Comparison of ENCODE assay signal across 8 cellular contexts in genomic region chr11:62613275-62613864, GRCh38. TPM values are rescaled to one million over a fixed set of nuclear protein-coding genes. Genes with fewer than 3 reads are reported as not detected.
DNase-seq lines count a peak whose midpoint lies in the region; ATAC-seq, FAIRE-seq and TF ChIP-seq lines count a peak whose summit lies in the region.

No MANE protein-coding gene starts in this region.

- no peak overlapping the region for H3K4me3 ChIP-seq in K562
- no peak overlapping the region for H3K4me3 ChIP-seq in lung

- CTCF ChIA-PET in activated CD4-positive, alpha-beta T cell treated with anti-CD3 and anti-CD28 coated beads, Interleukin-2, amount 10 ng/mL, durations not matched to agents 7 days and 5 days (lab: Charles Lee), result interaction anchor here (0.9 to 1.6 kb wide), 7 partner anchors 8 to 268 kb away, joined by 3 to 5 read pairs (median 3); partner anchors contain the start of genes MTA2 and SLC3A2
- CTCF ChIA-PET in K562 (lab: Yijun Ruan, JAX; ENCODE audit: low intra/inter-chr PET ratio), result interaction anchor here (0.5 to 2.6 kb wide), 5 partner anchors 33 to 219 kb away, joined by 3 to 17 read pairs (median 3); partner anchors contain the start of gene GANAB

- H2AFZ ChIP-seq in K562 (ENCODE audit: low read depth, low read length), result no peak overlapping the region

- peaks cover 23% of the 10 kb centered on the region for H3K79me2 ChIP-seq in K562 (ENCODE audit: control insufficient read depth, insufficient read depth, low read length)

- H3K4me1 ChIP-seq in K562 (replicated peaks in 1 of 2; ENCODE audit: control insufficient read depth in 2 of 2, insufficient read depth in 2 of 2, low read length in 2 of 2), result peaks cover 29 to 65% of the 10 kb centered on the region in 2 experiments
- H3K4me1 ChIP-seq in lung (ENCODE audit: control insufficient read depth in 2 of 2, insufficient read depth in 2 of 2, low read length in 2 of 2), result peaks cover 0 to 6% of the 10 kb centered on the region in 2 donors

- 0 out of 2 replicates have a peak, but pooled peaks cover 5% of the 10 kb centered on the region for H4K20me1 ChIP-seq in K562 (replicated peaks; ENCODE audit: control insufficient read depth, insufficient read depth, low read length)

- H3K27ac ChIP-seq in K562 (ENCODE audit: extremely low read depth, low read depth, low read length), result peak overlapping the region; percentile 43; the same call in 2 of the 3 replicates
- H3K27ac ChIP-seq in lung (ENCODE audit: low read depth in 1 of 2, low read length in 1 of 2), result peak overlapping the region; percentile 89 to 90

- no peaks in the 10 kb centered on the region for H3K27me3 ChIP-seq in K562 (ENCODE audit: control insufficient read depth in 2 of 2, insufficient read depth in 2 of 2, low read length in 2 of 2)
- H3K27me3 ChIP-seq in lung (ENCODE audit: control insufficient read depth, insufficient read depth), result no peaks in the 10 kb centered on the region

- no TSS peak for BruUV-seq in K562 (replicated peaks; lab: Mats Ljungman, UMichigan)

- ATAC-seq in K562 (no peak), lung (ENCODE audit: insufficient read depth, low FRiP score) (no peak), GM21723 (IDR thresholded peaks at IDR 0.05; ENCODE audit: unreplicated experiment) (no peak)

- 71% methylated on average over 17 of the region's 23 CpGs for WGBS in K562 (ENCODE audit: insufficient coverage, low coverage, missing lambda C conversion rate)
- 67 to 78% methylated on average over 23 of the region's 23 CpGs for WGBS in lung, 2 donors

- in situ Hi-C loops in K562 (cut with MboI), result no loop called here

- peaks cover 47% of the 10 kb centered on the region for H3K4me1 Mint-ChIP-seq in activated CD4-positive, alpha-beta T cell treated with anti-CD3 and anti-CD28 coated beads, Interleukin-2, amount 10 ng/mL, durations not matched to agents 7 days and 5 days
- peaks cover 13% of the 10 kb centered on the region for H3K4me1 Mint-ChIP-seq in type B pancreatic cell (ENCODE audit: unreplicated experiment)

- no peaks in the 10 kb centered on the region for H3K9me3 Mint-ChIP-seq in activated CD4-positive, alpha-beta T cell treated with anti-CD3 and anti-CD28 coated beads, Interleukin-2, amount 10 ng/mL, durations not matched to agents 7 days and 5 days
- no peaks in the 10 kb centered on the region for H3K9me3 Mint-ChIP-seq in type B pancreatic cell

- H3K36me3 ChIP-seq in K562 (ENCODE audit: control insufficient read depth, insufficient read depth, low read length) (peaks cover 51% of the 10 kb centered on the region), lung (ENCODE audit: control insufficient read depth in 2 of 2, insufficient read depth in 2 of 2, low read length in 2 of 2) (peaks cover 0 to 20% of the 10 kb centered on the region in 2 donors)

- no peak overlapping the region for H3K4me2 ChIP-seq in K562 (ENCODE audit: insufficient read depth, low read length)

- TF ChIP-seq POLR2A in K562 (conservative IDR thresholded peaks at IDR 0.05), result no peak

- DNase-seq in activated CD4-positive, alpha-beta T cell treated with anti-CD3 and anti-CD28 coated beads, Interleukin-2, amount 10 ng/mL, durations not matched to agents 7 days and 5 days, result no peak
- no peak for DNase-seq in activated CD4-positive, alpha-beta T cell treated with anti-CD3 and anti-CD28 coated beads, Interleukin-2, amount 50 U/mL, for 1 hour
- DNase-seq in K562 (ENCODE audit: extremely low read depth in 1 of 4, low spot score in 3 of 4) (no peak), lung (ENCODE audit: low spot score) (no peak), type B pancreatic cell (ENCODE audit: extremely low spot score, unreplicated experiment) (no peak), RPMI8226 (no peak), NCI-H2227 (lab: John Stamatoyannopoulos, UW; ENCODE audit: unreplicated experiment) (no peak)

- intact Hi-C loops in K562 (cut with micrococcal nuclease), result loop anchor here (2.0 to 5.0 kb wide), 2 partner anchors 33 to 79 kb away; partner anchors contain the start of gene GANAB

- no peak for TF ChIP-seq EP300 in K562 (IDR thresholded peaks at IDR 0.05; ENCODE audit: low read length)

- peaks cover 2% of the 10 kb centered on the region for H3K9me1 ChIP-seq in K562 (ENCODE audit: control insufficient read depth, insufficient read depth, low read length)

- H3K9me3 ChIP-seq in K562 (replicated peaks; ENCODE audit: control insufficient read depth, insufficient read depth, low read depth, low read length) (no peaks in the 10 kb centered on the region), lung (ENCODE audit: control insufficient read depth in 2 of 2, insufficient read depth in 1 of 2, low read length in 1 of 2) (no peaks in the 10 kb centered on the region)

- H3K36me3 Mint-ChIP-seq in activated CD4-positive, alpha-beta T cell treated with anti-CD3 and anti-CD28 coated beads, Interleukin-2, amount 10 ng/mL, durations not matched to agents 7 days and 5 days (ENCODE audit: low read depth), result peaks cover 40% of the 10 kb centered on the region
- peaks cover 4% of the 10 kb centered on the region for H3K36me3 Mint-ChIP-seq in type B pancreatic cell

- no peak for FAIRE-seq in K562 (lab: Jason Lieb, UNC)

- H3K27me3 Mint-ChIP-seq in activated CD4-positive, alpha-beta T cell treated with anti-CD3 and anti-CD28 coated beads, Interleukin-2, amount 10 ng/mL, durations not matched to agents 7 days and 5 days, result no peaks in the 10 kb centered on the region
- H3K27me3 Mint-ChIP-seq in type B pancreatic cell, result no peaks in the 10 kb centered on the region

- POLR2A ChIA-PET in activated CD4-positive, alpha-beta T cell treated with anti-CD3 and anti-CD28 coated beads, Interleukin-2, amount 10 ng/mL, durations not matched to agents 7 days and 5 days (lab: Charles Lee), result no interaction called here
- POLR2A ChIA-PET in K562 (lab: Yijun Ruan, JAX), result interaction anchor here (0.9 kb wide), 1 partner anchor 39 kb away, joined by 3 read pairs; no protein-coding TSS in a partner anchor

- no peak for TF ChIP-seq RAD21 in K562 (CRISPR knock-in tag; conservative IDR thresholded peaks at IDR 0.05 in 1 of 2, IDR thresholded peaks at IDR 0.05 in 1 of 2)

- TF ChIP-seq CTCF in K562 (IDR thresholded peaks at IDR 0.05 in 2 of 3, conservative IDR thresholded peaks at IDR 0.05 in 1 of 3; ENCODE audit: insufficient read depth in 2 of 3, low read depth in 1 of 3, low read length in 3 of 3), result no peak
- no peak for TF ChIP-seq CTCF in lung (IDR thresholded peaks at IDR 0.05; ENCODE audit: control extremely low read depth, extremely low read depth)
- TF ChIP-seq CTCF in type B pancreatic cell (conservative IDR thresholded peaks at IDR 0.05), result no peak

- H3K9ac ChIP-seq in K562 (ENCODE audit: insufficient read depth in 1 of 2, low read depth in 2 of 2, low read length in 2 of 2), result peak overlapping the region in 1 of 2 experiments; percentile 93; a peak in 1 of 4 replicates

- peak overlapping the region; percentile 87 for H3K27ac Mint-ChIP-seq in activated CD4-positive, alpha-beta T cell treated with anti-CD3 and anti-CD28 coated beads, Interleukin-2, amount 10 ng/mL, durations not matched to agents 7 days and 5 days
- H3K27ac Mint-ChIP-seq in type B pancreatic cell, result peak overlapping the region; percentile 90

- H3K4me3 Mint-ChIP-seq in activated CD4-positive, alpha-beta T cell treated with anti-CD3 and anti-CD28 coated beads, Interleukin-2, amount 10 ng/mL, durations not matched to agents 7 days and 5 days, result peak overlapping the region; percentile 56
- peak overlapping the region; percentile 84 for H3K4me3 Mint-ChIP-seq in type B pancreatic cell

RNA-seq across cellular contexts. Expression of gene ROM1, which starts 0.3 kb away (rescaled TPM):
- 1 to 10 TPM; 1.0 to 1.3 TPM for total RNA-seq in activated CD4-positive, alpha-beta T cell treated with anti-CD3 and anti-CD28 coated beads, Interleukin-2, amount 10 ng/mL, durations not matched to agents 7 days and 5 days
- total RNA-seq in K562 (2011; cell fraction: chromatin; rRNA removed; ENCODE audit: low replicate concordance), result 0.60 and 1.4 TPM in 2 replicates
- 1.8 TPM in 2 replicates for total RNA-seq in K562 (2011; cell fraction: nucleolus; rRNA removed)
- total RNA-seq in K562 (2011; cell fraction: nucleoplasm; rRNA removed), result 0.69 and 2.3 TPM in 2 replicates
- total RNA-seq in K562 (2014; rRNA removed) (3.9 and 4.3 TPM in 2 replicates), K562 (2014; rRNA removed; fragmentation: Illumina TruSeq; extraction: Trizol) (2.2 and 2.9 TPM in 2 replicates), K562 (2015; rRNA removed; fragmentation: Illumina TruSeq; extraction: Trizol) (3.3 TPM in 2 replicates), K562 (2021) (2.6 and 3.3 TPM in 2 replicates), lung (1 to 10 TPM; 3.5 to 9.6 TPM), type B pancreatic cell (ENCODE audit: low replicate concordance) (1.4 and 1.8 TPM in 2 replicates)
- polyA plus RNA-seq in K562 (2011; rRNA removed) (1.7 TPM in 2 replicates), K562 (2014; fragmentation: Illumina TruSeq; extraction: Trizol) (4.0 and 4.9 TPM in 2 replicates), K562 (2014; fragmentation: Nextera tagmentation; extraction: Ambion mirVana) (1 to 10 TPM in 1 of 2 experiments, under 1 TPM in 1; 0.75 to 1.4 TPM), K562 (2014; rRNA removed) (3.8 and 3.9 TPM in 2 replicates), lung (10 to 100 TPM in 1 of 2 donors, 1 to 10 TPM in 1; 9.3 to 17.9 TPM)
- polyA plus RNA-seq in K562 (2011; cell fraction: cytosol; rRNA removed), result 1.9 and 2.5 TPM in 2 replicates
- 1.8 and 1.9 TPM in 2 replicates for polyA plus RNA-seq in K562 (2011; cell fraction: nucleus; rRNA removed)
- polyA plus RNA-seq in K562 (2012), result 4.3 and 4.4 TPM in 2 replicates
- 0.39 and 0.63 TPM in 2 replicates for polyA minus RNA-seq in K562 (2011; rRNA and poly(A)+ RNA removed)
- 0.48 and 1.7 TPM in 2 replicates for polyA minus RNA-seq in K562 (2011; cell fraction: cytosol; rRNA and poly(A)+ RNA removed)
- 0.40 and 0.56 TPM in 2 replicates for polyA minus RNA-seq in K562 (2011; cell fraction: nucleus; rRNA and poly(A)+ RNA removed)

RNA-seq across cellular contexts. Expression of gene EML3, which starts 0.8 kb away (rescaled TPM):
- total RNA-seq in activated CD4-positive, alpha-beta T cell treated with anti-CD3 and anti-CD28 coated beads, Interleukin-2, amount 10 ng/mL, durations not matched to agents 7 days and 5 days, result 100 to 1,000 TPM; 137 to 144 TPM
- total RNA-seq in K562 (2011; cell fraction: chromatin; rRNA removed; ENCODE audit: low replicate concordance), result 108 and 289 TPM in 2 replicates
- total RNA-seq in K562 (2011; cell fraction: nucleolus; rRNA removed), result 172 and 175 TPM in 2 replicates
- 130 TPM in 2 replicates for total RNA-seq in K562 (2011; cell fraction: nucleoplasm; rRNA removed)
- total RNA-seq in K562 (2014; rRNA removed) (26.4 and 31.7 TPM in 2 replicates), K562 (2014; rRNA removed; fragmentation: Illumina TruSeq; extraction: Trizol) (12.6 and 16.7 TPM in 2 replicates), K562 (2015; rRNA removed; fragmentation: Illumina TruSeq; extraction: Trizol) (20.7 and 22.1 TPM in 2 replicates), K562 (2021) (77.3 and 90.5 TPM in 2 replicates), lung (10 to 100 TPM; 29.1 to 95.4 TPM), type B pancreatic cell (ENCODE audit: low replicate concordance) (46.0 and 76.0 TPM in 2 replicates)
- polyA plus RNA-seq in K562 (2011; rRNA removed) (36.8 and 50.2 TPM in 2 replicates), K562 (2014; fragmentation: Illumina TruSeq; extraction: Trizol) (27.9 and 31.2 TPM in 2 replicates), K562 (2014; fragmentation: Nextera tagmentation; extraction: Ambion mirVana) (under 1 TPM; 0.32 to 0.59 TPM), K562 (2014; rRNA removed) (49.5 and 64.2 TPM in 2 replicates), lung (10 to 100 TPM; 59.5 to 66.4 TPM)
- 30.9 and 49.9 TPM in 2 replicates for polyA plus RNA-seq in K562 (2011; cell fraction: cytosol; rRNA removed)
- 239 and 311 TPM in 2 replicates for polyA plus RNA-seq in K562 (2011; cell fraction: nucleus; rRNA removed)
- polyA plus RNA-seq in K562 (2012), result 41.6 and 58.4 TPM in 2 replicates
- 22.5 TPM in 2 replicates for polyA minus RNA-seq in K562 (2011; rRNA and poly(A)+ RNA removed)
- 22.3 and 28.2 TPM in 2 replicates for polyA minus RNA-seq in K562 (2011; cell fraction: cytosol; rRNA and poly(A)+ RNA removed)
- polyA minus RNA-seq in K562 (2011; cell fraction: nucleus; rRNA and poly(A)+ RNA removed), result 38.9 and 46.8 TPM in 2 replicates

RNA-seq across cellular contexts. Expression of gene B3GAT3, which starts 8.4 kb away (rescaled TPM):
- 10 to 100 TPM; 63.4 to 71.1 TPM for total RNA-seq in activated CD4-positive, alpha-beta T cell treated with anti-CD3 and anti-CD28 coated beads, Interleukin-2, amount 10 ng/mL, durations not matched to agents 7 days and 5 days
- total RNA-seq in K562 (2011; cell fraction: chromatin; rRNA removed; ENCODE audit: low replicate concordance), result 17.7 and 87.0 TPM in 2 replicates
- total RNA-seq in K562 (2011; cell fraction: nucleolus; rRNA removed), result 109 and 112 TPM in 2 replicates
- 65.7 and 66.1 TPM in 2 replicates for total RNA-seq in K562 (2011; cell fraction: nucleoplasm; rRNA removed)
- 48.2 and 70.7 TPM in 2 replicates for total RNA-seq in K562 (2014; rRNA removed)
- total RNA-seq in K562 (2014; rRNA removed; fragmentation: Illumina TruSeq; extraction: Trizol), result 5.6 and 8.0 TPM in 2 replicates
- total RNA-seq in K562 (2015; rRNA removed; fragmentation: Illumina TruSeq; extraction: Trizol), result 29.9 and 31.0 TPM in 2 replicates
- total RNA-seq in K562 (2021), result 58.5 and 58.7 TPM in 2 replicates
- polyA plus RNA-seq in K562 (2011; rRNA removed), result 21.4 and 35.5 TPM in 2 replicates
- polyA plus RNA-seq in K562 (2011; cell fraction: cytosol; rRNA removed), result 41.7 and 99.9 TPM in 2 replicates
- 46.7 and 85.0 TPM in 2 replicates for polyA plus RNA-seq in K562 (2011; cell fraction: nucleus; rRNA removed)
- 36.3 and 72.1 TPM in 2 replicates for polyA plus RNA-seq in K562 (2012)
- polyA plus RNA-seq in K562 (2014; fragmentation: Illumina TruSeq; extraction: Trizol), result 16.3 and 43.0 TPM in 2 replicates
- polyA plus RNA-seq in K562 (2014; fragmentation: Nextera tagmentation; extraction: Ambion mirVana), result 1 to 10 TPM in 1 of 2 experiments, under 1 TPM in 1; 0.30 to 3.3 TPM
- polyA plus RNA-seq in K562 (2014; rRNA removed), result 64.0 and 83.7 TPM in 2 replicates
- polyA minus RNA-seq in K562 (2011; rRNA and poly(A)+ RNA removed), result 3.6 and 7.7 TPM in 2 replicates
- polyA minus RNA-seq in K562 (2011; cell fraction: cytosol; rRNA and poly(A)+ RNA removed), result 26.1 and 28.4 TPM in 2 replicates
- 8.5 and 10.4 TPM in 2 replicates for polyA minus RNA-seq in K562 (2011; cell fraction: nucleus; rRNA and poly(A)+ RNA removed)
- 10 to 100 TPM; 14.6 to 48.7 TPM for total RNA-seq in lung
- 10 to 100 TPM; 50.3 to 58.0 TPM for polyA plus RNA-seq in lung
- 43.4 and 50.0 TPM in 2 replicates for total RNA-seq in type B pancreatic cell (ENCODE audit: low replicate concordance)

RNA-seq across cellular contexts. Expression of gene MTA2, which starts 11.7 kb away (rescaled TPM):
- 100 to 1,000 TPM; 270 to 299 TPM for total RNA-seq in activated CD4-positive, alpha-beta T cell treated with anti-CD3 and anti-CD28 coated beads, Interleukin-2, amount 10 ng/mL, durations not matched to agents 7 days and 5 days
- 245 and 284 TPM in 2 replicates for total RNA-seq in K562 (2011; cell fraction: chromatin; rRNA removed; ENCODE audit: low replicate concordance)
- 124 TPM in 2 replicates for total RNA-seq in K562 (2011; cell fraction: nucleolus; rRNA removed)
- 132 and 142 TPM in 2 replicates for total RNA-seq in K562 (2011; cell fraction: nucleoplasm; rRNA removed)
- total RNA-seq in K562 (2014; rRNA removed) (185 and 203 TPM in 2 replicates), K562 (2014; rRNA removed; fragmentation: Illumina TruSeq; extraction: Trizol) (161 and 172 TPM in 2 replicates), K562 (2015; rRNA removed; fragmentation: Illumina TruSeq; extraction: Trizol) (195 and 217 TPM in 2 replicates), K562 (2021) (176 and 203 TPM in 2 replicates), lung (10 to 100 TPM; 53.7 to 74.4 TPM), type B pancreatic cell (ENCODE audit: low replicate concordance) (148 and 152 TPM in 2 replicates)
- polyA plus RNA-seq in K562 (2011; rRNA removed) (36.0 and 48.6 TPM in 2 replicates), K562 (2014; fragmentation: Illumina TruSeq; extraction: Trizol) (190 and 220 TPM in 2 replicates), K562 (2014; fragmentation: Nextera tagmentation; extraction: Ambion mirVana) (1 to 10 TPM; 6.2 to 9.9 TPM), K562 (2014; rRNA removed) (121 and 125 TPM in 2 replicates), lung (10 to 100 TPM; 57.0 to 62.2 TPM)
- 40.7 and 41.9 TPM in 2 replicates for polyA plus RNA-seq in K562 (2011; cell fraction: cytosol; rRNA removed)
- polyA plus RNA-seq in K562 (2011; cell fraction: nucleus; rRNA removed), result 130 and 158 TPM in 2 replicates
- 115 and 136 TPM in 2 replicates for polyA plus RNA-seq in K562 (2012)
- polyA minus RNA-seq in K562 (2011; rRNA and poly(A)+ RNA removed), result 61.0 and 97.7 TPM in 2 replicates
- 55.1 and 63.3 TPM in 2 replicates for polyA minus RNA-seq in K562 (2011; cell fraction: cytosol; rRNA and poly(A)+ RNA removed)
- polyA minus RNA-seq in K562 (2011; cell fraction: nucleus; rRNA and poly(A)+ RNA removed), result 55.5 and 81.5 TPM in 2 replicates

RNA-seq across cellular contexts. Expression of gene TUT1, which starts 22.0 kb away (rescaled TPM):
- 10 to 100 TPM; 24.1 to 26.0 TPM for total RNA-seq in activated CD4-positive, alpha-beta T cell treated with anti-CD3 and anti-CD28 coated beads, Interleukin-2, amount 10 ng/mL, durations not matched to agents 7 days and 5 days
- 47.7 and 72.1 TPM in 2 replicates for total RNA-seq in K562 (2011; cell fraction: chromatin; rRNA removed; ENCODE audit: low replicate concordance)
- 38.0 and 41.8 TPM in 2 replicates for total RNA-seq in K562 (2011; cell fraction: nucleolus; rRNA removed)
- total RNA-seq in K562 (2011; cell fraction: nucleoplasm; rRNA removed), result 30.8 and 37.0 TPM in 2 replicates
- total RNA-seq in K562 (2014; rRNA removed) (18.5 and 20.9 TPM in 2 replicates), K562 (2014; rRNA removed; fragmentation: Illumina TruSeq; extraction: Trizol) (7.2 and 9.6 TPM in 2 replicates), K562 (2015; rRNA removed; fragmentation: Illumina TruSeq; extraction: Trizol) (11.5 and 12.4 TPM in 2 replicates), K562 (2021) (38.9 and 44.3 TPM in 2 replicates), lung (10 to 100 TPM; 10.8 to 19.4 TPM), type B pancreatic cell (ENCODE audit: low replicate concordance) (15.0 and 22.1 TPM in 2 replicates)
- polyA plus RNA-seq in K562 (2011; rRNA removed) (15.7 and 31.2 TPM in 2 replicates), K562 (2014; fragmentation: Illumina TruSeq; extraction: Trizol) (22.8 and 26.7 TPM in 2 replicates), K562 (2014; fragmentation: Nextera tagmentation; extraction: Ambion mirVana) (1 to 10 TPM in 1 of 2 experiments, under 1 TPM in 1; 0.66 to 1.5 TPM), K562 (2014; rRNA removed) (24.3 and 28.2 TPM in 2 replicates), lung (10 to 100 TPM; 15.2 to 21.9 TPM)
- polyA plus RNA-seq in K562 (2011; cell fraction: cytosol; rRNA removed), result 12.9 and 21.9 TPM in 2 replicates
- 57.1 and 64.8 TPM in 2 replicates for polyA plus RNA-seq in K562 (2011; cell fraction: nucleus; rRNA removed)
- polyA plus RNA-seq in K562 (2012), result 25.7 and 28.0 TPM in 2 replicates
- polyA minus RNA-seq in K562 (2011; rRNA and poly(A)+ RNA removed), result 12.0 and 15.6 TPM in 2 replicates
- 8.6 and 12.8 TPM in 2 replicates for polyA minus RNA-seq in K562 (2011; cell fraction: cytosol; rRNA and poly(A)+ RNA removed)
- 10.0 and 15.2 TPM in 2 replicates for polyA minus RNA-seq in K562 (2011; cell fraction: nucleus; rRNA and poly(A)+ RNA removed)
